ENCODE assay signal across 11 cellular contexts in the genomic region with DNA sequence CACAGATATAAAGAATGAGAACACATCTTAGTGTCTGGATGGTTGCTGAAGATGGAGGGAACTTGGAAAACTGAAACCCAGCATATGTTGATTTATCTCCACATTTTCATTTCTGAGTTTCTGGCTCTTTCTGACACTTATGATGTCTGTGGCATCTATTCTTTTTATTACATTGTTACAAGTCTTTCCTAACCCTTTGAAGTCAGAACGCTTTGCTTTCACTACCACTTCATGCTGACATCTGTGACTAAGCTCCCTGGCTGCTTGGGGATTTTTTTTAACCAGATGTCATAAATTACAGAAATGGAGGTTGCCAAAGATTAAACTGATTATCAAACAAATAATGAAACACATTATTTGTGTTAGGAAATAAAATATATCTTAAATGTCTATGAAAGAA.
DNase-seq lines count a peak whose midpoint lies in the region; ATAC-seq, FAIRE-seq and TF ChIP-seq lines count a peak whose summit lies in the region.
"Had no signal": no experiment of that assay in that cellular context is flagged by ENCODE, and none has a peak within 500 bp of the region (broad histone marks: within the 10 kb centered on the region; RNA-seq: fewer than 3 reads in every experiment).

No MANE protein-coding gene starts in this region.

- no peaks in the 10 kb centered on the region for H3K27me3 Mint-ChIP-seq in activated CD8-positive, alpha-beta T cell treated with anti-CD3 and anti-CD28 coated beads, Interleukin-2, amount 10 ng/mL, durations not matched to agents 7 days and 5 days (ENCODE audit: low read depth)
- H3K27me3 Mint-ChIP-seq in nephron progenitor cell (ENCODE audit: low read depth, poor library complexity) = peaks cover 4% of the 10 kb centered on the region
- H3K27me3 Mint-ChIP-seq: activated B cell treated with CpG ODN at 0.5 μM for 24 hours had no signal

- no peak for ATAC-seq in activated CD8-positive, alpha-beta T cell treated with anti-CD3 and anti-CD28 coated beads, Interleukin-2, amount 10 ng/mL, durations not matched to agents 7 days and 5 days

- H3K36me3 Mint-ChIP-seq in activated CD8-positive, alpha-beta T cell treated with anti-CD3 and anti-CD28 coated beads, Interleukin-2, amount 10 ng/mL, durations not matched to agents 7 days and 5 days (ENCODE audit: low read depth) = no peaks in the 10 kb centered on the region
- no peaks in the 10 kb centered on the region for H3K36me3 Mint-ChIP-seq in nephron progenitor cell (ENCODE audit: low read depth)

- H3K9me3 Mint-ChIP-seq in activated CD8-positive, alpha-beta T cell treated with anti-CD3 and anti-CD28 coated beads, Interleukin-2, amount 10 ng/mL, durations not matched to agents 7 days and 5 days (ENCODE audit: insufficient read depth) = no peaks in the 10 kb centered on the region
- peaks cover 5% of the 10 kb centered on the region for H3K9me3 Mint-ChIP-seq in nephron progenitor cell

- peak; percentile 97 for FAIRE-seq in H54 (lab: Jason Lieb, UNC)

- no peak overlapping the region for H3K4me3 Mint-ChIP-seq in activated CD8-positive, alpha-beta T cell treated with anti-CD3 and anti-CD28 coated beads, Interleukin-2, amount 10 ng/mL, durations not matched to agents 7 days and 5 days
- no peak overlapping the region for H3K4me3 Mint-ChIP-seq in nephron progenitor cell
- H3K4me3 Mint-ChIP-seq: activated B cell treated with CpG ODN at 0.5 μM for 24 hours had no signal

- peak; percentile 86 for DNase-seq in EL
- DNase-seq in H54 (ENCODE audit: insufficient read length, low spot score) = peak; percentile 26
- DNase-seq in NOMO-1 (lab: John Stamatoyannopoulos, UW; ENCODE audit: unreplicated experiment in 2 of 2) = peak; percentile 12 to 74
- peak; percentile 92 for DNase-seq in fibroblast of the conjunctiva (ENCODE audit: low read depth)
- DNase-seq in activated CD8-positive, alpha-beta T cell treated with anti-CD3 and anti-CD28 coated beads, Interleukin-2, amount 10 ng/mL, durations not matched to agents 7 days and 5 days = no peak
- no peak for DNase-seq in nephron progenitor cell
- DNase-seq in SHP77 (lab: John Stamatoyannopoulos, UW) = no peak
- no peak for DNase-seq in stimulated activated CD4-positive, alpha-beta T cell treated with anti-CD3 and anti-CD28 coated beads, Interleukin-2, amount 100 ng/mL, for 48 hours
- DNase-seq: activated B cell treated with CpG ODN at 0.5 μM for 24 hours, foreskin melanocyte, GF-D8 had no signal

- no peak overlapping the region for H3K27ac Mint-ChIP-seq in activated CD8-positive, alpha-beta T cell treated with anti-CD3 and anti-CD28 coated beads, Interleukin-2, amount 10 ng/mL, durations not matched to agents 7 days and 5 days
- no peak overlapping the region for H3K27ac Mint-ChIP-seq in nephron progenitor cell
- H3K27ac Mint-ChIP-seq: activated B cell treated with CpG ODN at 0.5 μM for 24 hours had no signal

- TF ChIP-seq POLR2A in H54 (IDR thresholded peaks at IDR 0.05; ENCODE audit: low read depth, low read length) = no peak

- CTCF ChIA-PET in activated CD8-positive, alpha-beta T cell treated with anti-CD3 and anti-CD28 coated beads, Interleukin-2, amount 10 ng/mL, durations not matched to agents 7 days and 5 days (lab: Charles Lee) = no interaction called here

- POLR2A ChIA-PET in activated CD8-positive, alpha-beta T cell treated with anti-CD3 and anti-CD28 coated beads, Interleukin-2, amount 10 ng/mL, durations not matched to agents 7 days and 5 days (lab: Charles Lee) = no interaction called here

- no peak for TF ChIP-seq CTCF in nephron progenitor cell (IDR thresholded peaks at IDR 0.05)

- H3K4me1 Mint-ChIP-seq in activated CD8-positive, alpha-beta T cell treated with anti-CD3 and anti-CD28 coated beads, Interleukin-2, amount 10 ng/mL, durations not matched to agents 7 days and 5 days (ENCODE audit: low read depth) = no peaks in the 10 kb centered on the region
- H3K4me1 Mint-ChIP-seq in nephron progenitor cell = peaks cover 7% of the 10 kb centered on the region
- H3K4me1 Mint-ChIP-seq: activated B cell treated with CpG ODN at 0.5 μM for 24 hours had no signal

Comparison
In these comparisons a context has a peak if more than half of its experiments do, and no peak if none do; other contexts are left out.
1. DNase-seq: peak in EL (single experiment), H54 (single experiment), NOMO-1 (2 of 2) and fibroblast of the conjunctiva (single experiment); none in activated CD8-positive, alpha-beta T cell treated with anti-CD3 and anti-CD28 coated beads, Interleukin-2, amount 10 ng/mL, durations not matched to agents 7 days and 5 days (single experiment), nephron progenitor cell (single experiment), SHP77 (0 of 2) and stimulated activated CD4-positive, alpha-beta T cell treated with anti-CD3 and anti-CD28 coated beads, Interleukin-2, amount 100 ng/mL, for 48 hours (0 of 2).